ENCODE assay signal across 16 cellular contexts in genomic region chr5:1133108-1133507, GRCh38. TPM values are rescaled to one million over a fixed set of nuclear protein-coding genes. Genes with fewer than 3 reads are reported as not detected.
A peak's percentile ranks its signal among the peaks of the same experiment; 100 is the strongest.
DNase-seq lines count a peak whose midpoint lies in the region; ATAC-seq, FAIRE-seq and TF ChIP-seq lines count a peak whose summit lies in the region.
"Had no signal": no experiment of that assay in that cellular context is flagged by ENCODE, and none has a peak within 500 bp of the region (broad histone marks: within the 10 kb centered on the region; RNA-seq: fewer than 3 reads in every experiment).

No MANE protein-coding gene starts in this region.

- H3K4me1 ChIP-seq in DOHH2 (ENCODE audit: control insufficient read depth, low read length) (peaks cover 61% of the 10 kb centered on the region), OCI-LY7 (ENCODE audit: insufficient read depth, low read length, poor library complexity, severe bottlenecking) (peaks cover 54% of the 10 kb centered on the region), kidney (ENCODE audit: control insufficient read depth in 1 of 2, insufficient read depth in 1 of 2, low read depth in 1 of 2, low read length in 2 of 2) (peaks cover 0 to 16% of the 10 kb centered on the region in 2 donors)

- H3K36me3 Mint-ChIP-seq in stimulated activated naive B cell treated with anti-CD40 and anti-IgM and Interleukin-4, amounts not matched to agents 10 μg/mL and 1 μg/mL and 100 μg/mL, for 72 hours = peaks cover 4% of the 10 kb centered on the region in 2 donors
- H3K36me3 Mint-ChIP-seq in activated T-cell treated with anti-CD3 and anti-CD28 coated beads, Interleukin-2, amount 50 U/mL, for 72 hours (ENCODE audit: insufficient read depth in 2 of 2) = no peaks in the 10 kb centered on the region

- H3K27ac Mint-ChIP-seq in stimulated activated naive B cell treated with anti-CD40 and anti-IgM and Interleukin-4, amounts not matched to agents 10 μg/mL and 1 μg/mL and 100 μg/mL, for 72 hours = peak overlapping the region; percentile 80
- H3K27ac Mint-ChIP-seq in activated T-cell treated with anti-CD3 and anti-CD28 coated beads, Interleukin-2, amount 50 U/mL, for 72 hours = no peak overlapping the region
- H3K27ac Mint-ChIP-seq: CD4-positive, alpha-beta T cell had no signal

- TF ChIP-seq CTCF in DOHH2 (IDR thresholded peaks at IDR 0.05; ENCODE audit: low read depth, low read length, poor library complexity, severe bottlenecking) (no peak), OCI-LY7 (conservative IDR thresholded peaks at IDR 0.05; ENCODE audit: low read length) (no peak), kidney (IDR thresholded peaks at IDR 0.05; ENCODE audit: borderline replicate concordance, extremely low read depth, insufficient read depth) (no peak)

- POLR2A ChIA-PET in OCI-LY7 (lab: Charles Lee) = interaction anchor here (0.6 kb wide), 1 partner anchor 34 kb away, joined by 3 read pairs; no protein-coding TSS in a partner anchor

- peak overlapping the region in 1 of 2 donors; percentile 43 for H3K4me3 Mint-ChIP-seq in stimulated activated naive B cell treated with anti-CD40 and anti-IgM and Interleukin-4, amounts not matched to agents 10 μg/mL and 1 μg/mL and 100 μg/mL, for 72 hours
- no peak overlapping the region for H3K4me3 Mint-ChIP-seq in activated T-cell treated with anti-CD3 and anti-CD28 coated beads, Interleukin-2, amount 50 U/mL, for 72 hours
- H3K4me3 Mint-ChIP-seq: CD4-positive, alpha-beta T cell had no signal

- CTCF ChIA-PET in OCI-LY7 (lab: Charles Lee; ENCODE audit: unreplicated experiment) = interaction anchor here (0.6 to 1.4 kb wide), 3 partner anchors 35 to 73 kb away, joined by 3 to 12 read pairs (median 5); no protein-coding TSS in a partner anchor

- H3F3A ChIP-seq in DOHH2 (ENCODE audit: control insufficient read depth, insufficient read depth) = peaks cover 3% of the 10 kb centered on the region; the same call in 1 of the 2 replicates

- H3K27me3 ChIP-seq in DOHH2 (ENCODE audit: control insufficient read depth, low read length) = no peaks in the 10 kb centered on the region

- peaks cover 0 to 3% of the 10 kb centered on the region in 2 donors for H3K9me3 Mint-ChIP-seq in stimulated activated naive B cell treated with anti-CD40 and anti-IgM and Interleukin-4, amounts not matched to agents 10 μg/mL and 1 μg/mL and 100 μg/mL, for 72 hours
- H3K9me3 Mint-ChIP-seq in activated T-cell treated with anti-CD3 and anti-CD28 coated beads, Interleukin-2, amount 50 U/mL, for 72 hours = no peaks in the 10 kb centered on the region
- H3K9me3 Mint-ChIP-seq: CD4-positive, alpha-beta T cell had no signal

- peak overlapping the region; percentile 80; the same call in 1 of the 2 replicates for H2AFZ ChIP-seq in OCI-LY7 (ENCODE audit: low read length)

- H3K4me2 ChIP-seq in DOHH2 (ENCODE audit: low read length) = peak overlapping the region; percentile 55
- peak overlapping the region; percentile 67 for H3K4me2 ChIP-seq in OCI-LY7 (ENCODE audit: low read length)

- BruUV-seq in OCI-LY7 (replicated peaks; lab: Mats Ljungman, UMichigan) = no TSS peak

- ATAC-seq in stimulated activated naive B cell treated with anti-CD40 and anti-IgM and Interleukin-4, amounts not matched to agents 10 μg/mL and 1 μg/mL and 100 μg/mL, for 72 hours (replicated peaks) = no peak
- no peak for ATAC-seq in activated T-cell treated with anti-CD3 and anti-CD28 coated beads, Interleukin-2, amount 50 U/mL, for 72 hours (replicated peaks in 1 of 2)
- ATAC-seq: SK-N-SH treated with all-trans-retinoic acid at 6 μM for 48 hours had no signal

- H4K20me1 ChIP-seq in DOHH2 (ENCODE audit: control insufficient read depth, insufficient read depth, low read depth, low read length) = no peaks in the 10 kb centered on the region
- H4K20me1 ChIP-seq in OCI-LY7 (ENCODE audit: insufficient read depth, low read length) = no peaks in the 10 kb centered on the region

- no peaks in the 10 kb centered on the region for H3K79me2 ChIP-seq in DOHH2 (ENCODE audit: control insufficient read depth, low read length)
- no peaks in the 10 kb centered on the region for H3K79me2 ChIP-seq in OCI-LY7 (ENCODE audit: insufficient read depth, low read depth, low read length)

- no peak for FAIRE-seq in kidney (lab: Jason Lieb, UNC)

- peaks cover 16 to 21% of the 10 kb centered on the region in 2 donors for H3K27me3 Mint-ChIP-seq in stimulated activated naive B cell treated with anti-CD40 and anti-IgM and Interleukin-4, amounts not matched to agents 10 μg/mL and 1 μg/mL and 100 μg/mL, for 72 hours
- no peaks in the 10 kb centered on the region for H3K27me3 Mint-ChIP-seq in activated T-cell treated with anti-CD3 and anti-CD28 coated beads, Interleukin-2, amount 50 U/mL, for 72 hours (ENCODE audit: low read depth)
- H3K27me3 Mint-ChIP-seq: CD4-positive, alpha-beta T cell had no signal

- H3K4me1 Mint-ChIP-seq in stimulated activated naive B cell treated with anti-CD40 and anti-IgM and Interleukin-4, amounts not matched to agents 10 μg/mL and 1 μg/mL and 100 μg/mL, for 72 hours = peaks cover 42 to 64% of the 10 kb centered on the region in 2 donors
- H3K4me1 Mint-ChIP-seq in activated T-cell treated with anti-CD3 and anti-CD28 coated beads, Interleukin-2, amount 50 U/mL, for 72 hours (ENCODE audit: low read depth) = no peaks in the 10 kb centered on the region

- intact Hi-C loops in OCI-LY7 (cut with micrococcal nuclease; ENCODE audit: unreplicated experiment) (loop anchor here (10.0 kb wide), 1 partner anchor 208 kb away; no protein-coding TSS in a partner anchor), kidney (cut with DNase I) (no loop called here)

- H3K36me3 ChIP-seq in DOHH2 (ENCODE audit: control insufficient read depth, low read length) (no peaks in the 10 kb centered on the region), OCI-LY7 (ENCODE audit: insufficient read depth, low read length) (no peaks in the 10 kb centered on the region), kidney (ENCODE audit: control insufficient read depth in 1 of 2, insufficient read depth in 2 of 2, low read length in 2 of 2) (no peaks in the 10 kb centered on the region)

- DNase-seq in OCI-LY7 (ENCODE audit: low spot score) = no peak
- DNase-seq in kidney = peak; percentile 64
- no peak for DNase-seq in stimulated activated naive B cell treated with anti-CD40 and anti-IgM and Interleukin-4, amounts not matched to agents 10 μg/mL and 1 μg/mL and 100 μg/mL, for 72 hours
- DNase-seq in activated CD8-positive, alpha-beta memory T cell treated with anti-CD3 and anti-CD28 coated beads for 24 hours = no peak
- no peak for DNase-seq in dermis blood vessel endothelial cell
- DNase-seq in activated T-cell treated with anti-CD3 and anti-CD28 coated beads, Interleukin-2, amount 50 U/mL, for 72 hours = no peak
- DNase-seq: AML-193; CD4-positive, alpha-beta T cell; DMS53; NCI-H1105; NCI-H2081 treated with DMSO at 0.1 percent for 48 hours; NCI-H446 treated with DMSO at 0.1 percent for 48 hours; NK-92 treated with Interleukin-12 subunit alpha and Interleukin-12 subunit beta, amount 100 ng/mL, for 24 hours; SHP77 treated with DMSO at 0.1 percent for 48 hours had no signal

- H3K9me2 ChIP-seq in DOHH2 (replicated peaks; ENCODE audit: control insufficient read depth, low read length) (no peaks in the 10 kb centered on the region), OCI-LY7 (ENCODE audit: insufficient read depth, low read length) (no peaks in the 10 kb centered on the region)

- H3K27ac ChIP-seq in DOHH2 (ENCODE audit: low read depth, low read length) (peak overlapping the region; percentile 50), OCI-LY7 (ENCODE audit: low read depth, low read length, poor library complexity, severe bottlenecking) (peak overlapping the region; percentile 70), kidney (ENCODE audit: low read depth in 2 of 2, low read length in 2 of 2) (no peak overlapping the region)

- H3K4me3 ChIP-seq in DOHH2 (ENCODE audit: low read length) (peak overlapping the region; percentile 36), OCI-LY7 (ENCODE audit: low read depth, low read length, poor library complexity, severe bottlenecking) (no peak overlapping the region), kidney (ENCODE audit: low read length in 2 of 2) (no peak overlapping the region)

- no peak overlapping the region for H3K9ac ChIP-seq in kidney (ENCODE audit: low read length in 2 of 2)

- H3K9me3 ChIP-seq in DOHH2 (ENCODE audit: control insufficient read depth, insufficient read depth, low read length) = no peaks in the 10 kb centered on the region
- H3K9me3 ChIP-seq in OCI-LY7 (ENCODE audit: low read length) = no peaks in the 10 kb centered on the region
- no peaks in the 10 kb centered on the region for H3K9me3 ChIP-seq in kidney (ENCODE audit: control insufficient read depth in 1 of 2, low read length in 2 of 2)

RNA-seq across cellular contexts. Expression of gene SLC12A7, which starts 21.2 kb away (rescaled TPM):
- total RNA-seq in OCI-LY7 (2014; rRNA removed; shearing (Covaris generic)) = not detected in 2 replicates
- 0.06 TPM in 1 of 2 replicates, not detected in the other for total RNA-seq in OCI-LY7 (2022)
- total RNA-seq in kidney = 92.9 TPM
- 28.2 TPM for polyA plus RNA-seq in kidney (ENCODE audit: insufficient read depth, low read depth, low replicate concordance)
- 31.3 and 38.8 TPM in 2 replicates for total RNA-seq in dermis blood vessel endothelial cell
- total RNA-seq in activated T-cell treated with anti-CD3 and anti-CD28 coated beads, Interleukin-2, amount 50 U/mL, for 72 hours = 10 to 100 TPM; 14.8 to 29.0 TPM

Comparison
In these comparisons a context has a peak if more than half of its experiments do, and no peak if none do; other contexts are left out.
1. H3K27ac ChIP-seq: peak in DOHH2 (single experiment) and OCI-LY7 (single experiment); none in kidney (0 of 2).
2. RNA of gene SLC12A7, which starts 21.2 kb away (total RNA-seq): 92.9 TPM in kidney (single experiment), 31.3 to 38.8 TPM in dermis blood vessel endothelial cell and 14.8 to 29.0 TPM in activated T-cell treated with anti-CD3 and anti-CD28 coated beads, Interleukin-2, amount 50 U/mL, for 72 hours; 0.06 TPM in OCI-LY7; every median in the first group is over 10 times any median in the second.